In the genomic region with DNA sequence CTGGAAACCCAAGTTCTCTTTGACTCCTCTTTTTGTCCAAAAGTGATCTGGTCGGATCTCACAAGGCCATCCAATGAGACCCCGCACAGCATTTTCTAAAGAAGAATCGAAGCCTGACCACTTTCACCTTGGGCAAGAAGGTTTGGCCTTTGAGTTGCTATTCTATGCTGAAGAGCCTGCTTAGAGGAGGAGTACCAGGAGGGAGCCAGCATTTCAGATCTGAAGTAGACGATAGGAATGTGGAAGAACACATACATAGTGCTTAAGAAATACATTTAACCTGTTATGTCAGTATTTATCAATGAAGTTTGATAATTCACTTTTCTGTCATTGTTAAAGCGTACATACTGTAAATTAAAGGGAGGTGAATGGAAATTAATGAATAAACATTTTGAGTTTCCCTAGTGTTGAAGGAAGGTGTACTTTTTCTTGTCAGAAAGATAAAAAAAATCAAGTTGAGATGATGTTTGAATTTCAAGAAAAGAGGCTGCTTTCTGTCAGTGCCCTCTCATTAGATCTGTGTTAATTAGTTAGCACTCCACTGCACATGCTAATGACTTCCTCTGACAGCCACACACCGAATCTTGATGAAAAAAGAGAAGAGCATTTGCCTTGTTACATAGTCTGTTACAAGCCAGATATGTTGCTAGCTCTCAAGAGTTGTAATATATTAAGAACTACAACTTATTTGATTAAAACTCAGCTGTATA, we compare ENCODE assay signal across 27 cellular contexts. TPM values are rescaled to one million over a fixed set of nuclear protein-coding genes. Genes with fewer than 3 reads are reported as not detected.
"Had no signal": no experiment of that assay in that cellular context is flagged by ENCODE, and none has a peak within 500 bp of the region (broad histone marks: within the 10 kb centered on the region; RNA-seq: fewer than 3 reads in every experiment).

No MANE protein-coding gene starts in this region.

- DNase-seq: activated B cell treated with CpG ODN at 0.5 μM for 24 hours; activated CD4-positive, alpha-beta T cell treated with anti-CD3 and anti-CD28 coated beads, Interleukin-2, amount 50 U/mL, for 1 hour; activated CD8-positive, alpha-beta memory T cell treated with anti-CD3 and anti-CD28 coated beads, Interleukin-2, amount 10 ng/mL, durations not matched to agents 7 days and 5 days; activated CD8-positive, alpha-beta T cell treated with anti-CD3 and anti-CD28 coated beads, Interleukin-2, amount 10 ng/mL, durations not matched to agents 7 days and 5 days; activated naive CD4-positive, alpha-beta T cell treated with Interleukin-2 at 50 U/mL for 16 hours; activated T-cell treated with anti-CD3 and anti-CD28 coated beads, Interleukin-2, amount 50 U/mL, for 72 hours; anterior cingulate cortex; dermis blood vessel endothelial cell; effector CD8-positive, alpha-beta T cell; esophagus squamous epithelium; foreskin melanocyte; glutamatergic neuron; left ventricle myocardium inferior; nephron progenitor cell; ovary; stimulated activated CD4-positive, alpha-beta T cell treated with anti-CD3 and anti-CD28 coated beads, Interleukin-12 subunit alpha, Interleukin-12 subunit beta, amount 100 ng/mL, for 4 hours; stimulated activated CD4-positive, alpha-beta T cell treated with anti-CD3 and anti-CD28 coated beads, Interleukin-4, amount 100 ng/mL, for 1 hour; stimulated activated naive CD8-positive, alpha-beta T cell treated with anti-CD3 and anti-CD28 coated beads, Interleukin-15, Interleukin-2, amounts not matched to agents 100 U/mL and 50 U/mL, for 24 hours; T-helper 2 cell; testis; transverse colon had no signal

- ATAC-seq: activated CD8-positive, alpha-beta memory T cell treated with anti-CD3 and anti-CD28 coated beads, Interleukin-2, amount 10 ng/mL, durations not matched to agents 7 days and 5 days; activated CD8-positive, alpha-beta T cell treated with anti-CD3 and anti-CD28 coated beads, Interleukin-2, amount 10 ng/mL, durations not matched to agents 7 days and 5 days; activated T-cell treated with anti-CD3 and anti-CD28 coated beads, Interleukin-2, amount 50 U/mL, for 72 hours; sciatic nerve; stimulated activated naive CD8-positive, alpha-beta T cell treated with anti-CD3 and anti-CD28 coated beads, Interleukin-15, Interleukin-2, amounts not matched to agents 100 U/mL and 50 U/mL, for 24 hours had no signal

- H3K36me3 ChIP-seq: ovary, prostate gland, transverse colon had no signal

- H3K9me3 ChIP-seq: esophagus squamous epithelium, left ventricle myocardium inferior, ovary, prostate gland, testis, transverse colon had no signal

- H3K4me3 ChIP-seq: esophagus squamous epithelium, left ventricle myocardium inferior, lung, ovary, prostate gland, skin epidermis, testis, transverse colon had no signal

- H3K27me3 ChIP-seq: esophagus squamous epithelium, ovary, testis, transverse colon had no signal

- H3K4me1 ChIP-seq: esophagus squamous epithelium, left ventricle myocardium inferior, prostate gland, testis, transverse colon had no signal

- H3K27ac ChIP-seq: epithelial cell of prostate, esophagus squamous epithelium, left ventricle myocardium inferior, ovary, prostate gland, skin epidermis, testis, transverse colon had no signal

RNA-seq across cellular contexts. Expression of gene TDRD6, which starts 10.9 kb away (rescaled TPM):
- total RNA-seq: activated B cell treated with CpG ODN at 0.5 μM for 24 hours; activated CD8-positive, alpha-beta memory T cell treated with anti-CD3 and anti-CD28 coated beads, Interleukin-2, amount 10 ng/mL, durations not matched to agents 7 days and 5 days; activated CD8-positive, alpha-beta T cell treated with anti-CD3 and anti-CD28 coated beads, Interleukin-2, amount 10 ng/mL, durations not matched to agents 7 days and 5 days; activated T-cell treated with anti-CD3 and anti-CD28 coated beads, Interleukin-2, amount 50 U/mL, for 72 hours had no signal

RNA-seq across cellular contexts. Expression of gene SLC25A27, which starts 24.0 kb away (rescaled TPM):
- total RNA-seq: activated CD8-positive, alpha-beta T cell treated with anti-CD3 and anti-CD28 coated beads, Interleukin-2, amount 10 ng/mL, durations not matched to agents 7 days and 5 days had no signal

RNA-seq across cellular contexts. Expression of gene CYP39A1, which starts 24.1 kb away (rescaled TPM):
- total RNA-seq: activated B cell treated with CpG ODN at 0.5 μM for 24 hours; activated CD8-positive, alpha-beta memory T cell treated with anti-CD3 and anti-CD28 coated beads, Interleukin-2, amount 10 ng/mL, durations not matched to agents 7 days and 5 days; activated CD8-positive, alpha-beta T cell treated with anti-CD3 and anti-CD28 coated beads, Interleukin-2, amount 10 ng/mL, durations not matched to agents 7 days and 5 days; activated T-cell treated with anti-CD3 and anti-CD28 coated beads, Interleukin-2, amount 50 U/mL, for 72 hours had no signal

RNA-seq across cellular contexts. Expression of gene PLA2G7, which starts 58.4 kb away (rescaled TPM):
- total RNA-seq: activated CD8-positive, alpha-beta memory T cell treated with anti-CD3 and anti-CD28 coated beads, Interleukin-2, amount 10 ng/mL, durations not matched to agents 7 days and 5 days; activated CD8-positive, alpha-beta T cell treated with anti-CD3 and anti-CD28 coated beads, Interleukin-2, amount 10 ng/mL, durations not matched to agents 7 days and 5 days; activated T-cell treated with anti-CD3 and anti-CD28 coated beads, Interleukin-2, amount 50 U/mL, for 72 hours; bronchial epithelial cell; dermis blood vessel endothelial cell had no signal
